In genomic region chr17:1197781-1198490, GRCh38 we compare ENCODE assay signal across 1 cellular context.
TF ChIP-seq lines count a peak whose summit lies in the region.

No MANE protein-coding gene starts in this region.

TF ChIP-seq in IMR-90, 13 proteins besides CTCF, POLR2A, EP300 and RAD21 (continued from another document):
- TF ChIP-seq ELK1 (IDR thresholded peaks at IDR 0.05; ENCODE audit: borderline replicate concordance, low read depth, low read length) (no peak), RCOR1 (IDR thresholded peaks at IDR 0.05; ENCODE audit: insufficient replicate concordance, low read length) (no peak), MXI1 (IDR thresholded peaks at IDR 0.05; ENCODE audit: borderline replicate concordance, low read depth, low read length) (no peak), RFX5 (IDR thresholded peaks at IDR 0.05; ENCODE audit: low read depth, low read length) (no peak), FOS (IDR thresholded peaks at IDR 0.05; ENCODE audit: low read depth, low read length) (no peak), MAZ (IDR thresholded peaks at IDR 0.05; ENCODE audit: borderline replicate concordance, low read depth, low read length) (no peak), BHLHE40 (IDR thresholded peaks at IDR 0.05; ENCODE audit: low read depth, low read length) (no peak)
